8 cellular contexts compared by ENCODE assay signal in genomic region chr17:7484964-7485377, GRCh38. TPM values are rescaled to one million over a fixed set of nuclear protein-coding genes. Genes with fewer than 3 reads are reported as not detected.
A peak's percentile ranks its signal among the peaks of the same experiment; 100 is the strongest.
DNase-seq lines count a peak whose midpoint lies in the region; ATAC-seq and TF ChIP-seq lines count a peak whose summit lies in the region.

No MANE protein-coding gene starts in this region.

- no peaks in the 10 kb centered on the region for H3K9me3 Mint-ChIP-seq in Calu3 (ENCODE audit: low read depth, unreplicated experiment)

- peaks cover 43% of the 10 kb centered on the region for H3K36me3 Mint-ChIP-seq in Calu3 (ENCODE audit: insufficient read depth, unreplicated experiment)

- no peaks in the 10 kb centered on the region for H3K9me3 ChIP-seq in MG63
- H3K9me3 ChIP-seq in neutrophil = no peaks in the 10 kb centered on the region

- peak overlapping the region; percentile 96 for H3K27ac Mint-ChIP-seq in Calu3 (ENCODE audit: unreplicated experiment)

- no peaks in the 10 kb centered on the region for H3K27me3 Mint-ChIP-seq in Calu3 (ENCODE audit: unreplicated experiment)

- H3K36me3 ChIP-seq in MG63 (peaks cover 4% of the 10 kb centered on the region), neutrophil (no peaks in the 10 kb centered on the region)

- H3K4me1 ChIP-seq in neutrophil (ENCODE audit: control insufficient read depth in 1 of 2, insufficient read depth in 1 of 2, low read depth in 1 of 2, low read length in 1 of 2) = peaks cover 26 to 37% of the 10 kb centered on the region in 2 experiments

- peaks cover 42% of the 10 kb centered on the region for H3K4me1 Mint-ChIP-seq in Calu3 (ENCODE audit: low read depth, unreplicated experiment)

- no peak for DNase-seq in Calu3
- DNase-seq in MG63 = no peak
- DNase-seq in dorsolateral prefrontal cortex = no peak
- DNase-seq in NCI-H345 (lab: John Stamatoyannopoulos, UW) = no peak

- ATAC-seq in GM21447 (IDR thresholded peaks at IDR 0.05; ENCODE audit: unreplicated experiment) = no peak
- no peak for ATAC-seq in HG03565 (IDR thresholded peaks at IDR 0.05; ENCODE audit: unreplicated experiment)
- ATAC-seq in GM18519 (IDR thresholded peaks at IDR 0.05; ENCODE audit: low FRiP score, unreplicated experiment) = no peak

- H3K4me3 ChIP-seq in MG63 (peak overlapping the region; percentile 91), dorsolateral prefrontal cortex (peak overlapping the region; percentile 57 to 98 (median 84)), neutrophil (ENCODE audit: low read depth in 1 of 2, low read length in 1 of 2) (peak overlapping the region; percentile 70 to 89)

- H3K27me3 ChIP-seq in MG63 (no peaks in the 10 kb centered on the region), dorsolateral prefrontal cortex (no peaks in the 10 kb centered on the region), neutrophil (no peaks in the 10 kb centered on the region)

- H3K4me3 Mint-ChIP-seq in Calu3 (ENCODE audit: low read depth, unreplicated experiment) = peak overlapping the region; percentile 93

- CTCF ChIA-PET in Calu3 (lab: Charles Lee) = interaction anchor here (1.8 kb wide), 1 partner anchor 48 kb away, joined by 3 read pairs; no protein-coding TSS in a partner anchor

- H3K27ac ChIP-seq in dorsolateral prefrontal cortex = peak overlapping the region; percentile 47 to 100 (median 100)
- peak overlapping the region; percentile 99 for H3K27ac ChIP-seq in neutrophil

- TSS peak; percentile 39 for BruUV-seq in Calu3 (replicated peaks; lab: Mats Ljungman, UMichigan)

- intact Hi-C loops in Calu3 (cut with micrococcal nuclease; ENCODE audit: unreplicated experiment) = loop anchor here (5.0 kb wide), 1 partner anchor 202 kb away; the partner anchor contains the start of genes TP53 and WRAP53
- intact Hi-C loops in dorsolateral prefrontal cortex (cut with DNase I) = loop anchor here (1.0 to 10.0 kb wide), 6 partner anchors 76 to 202 kb away; partner anchors contain the start of genes KCTD11 (in 1 of the 2), MPDU1 (in 1 of the 2), SENP3 (in 1 of the 2) and TMEM256 (in 1 of the 2)

- no peak for TF ChIP-seq CTCF in Calu3 (IDR thresholded peaks at IDR 0.05; ENCODE audit: unreplicated experiment)
- peak in 23 of 56 donors; percentile 3 to 68 (median 41) for TF ChIP-seq CTCF in dorsolateral prefrontal cortex (IDR thresholded peaks at IDR 0.05 in 54 of 56, conservative IDR thresholded peaks at IDR 0.05 in 2 of 56; ENCODE audit: low read depth in 1 of 56, partially characterized antibody in 56 of 56)
- no peak for TF ChIP-seq CTCF in neutrophil (IDR thresholded peaks at IDR 0.05)

RNA-seq across cellular contexts. Expression of gene POLR2A, which starts 0.8 kb away (rescaled TPM):
- 89.0 and 99.3 TPM in 2 replicates for total RNA-seq in Calu3 (2022)
- 11.5 and 16.2 TPM in 2 replicates for total RNA-seq in MG63 (2014; rRNA removed; shearing (Covaris generic); ENCODE audit: low replicate concordance)
- total RNA-seq in dorsolateral prefrontal cortex = 100 to 1,000 TPM in 115 of 120 experiments, 10 to 100 TPM in 5; 83.5 to 163 (median 124) TPM

RNA-seq across cellular contexts. Expression of gene SLC35G6, which starts 3.7 kb away (rescaled TPM):
- total RNA-seq in Calu3 (2022) (not detected in 2 replicates), dorsolateral prefrontal cortex (under 1 TPM in 1 of 120 experiments, not detected in 119; 0.34 TPM)
- not detected in 2 replicates for total RNA-seq in MG63 (2014; rRNA removed; shearing (Covaris generic); ENCODE audit: low replicate concordance)

RNA-seq across cellular contexts. Expression of gene ZBTB4, which starts 5.5 kb away (rescaled TPM):
- total RNA-seq in Calu3 (2022) (27.2 and 28.1 TPM in 2 replicates), dorsolateral prefrontal cortex (100 to 1,000 TPM in 108 of 120 experiments, 10 to 100 TPM in 12; 90.1 to 145 (median 113) TPM)
- total RNA-seq in MG63 (2014; rRNA removed; shearing (Covaris generic); ENCODE audit: low replicate concordance) = 5.3 and 6.0 TPM in 2 replicates

RNA-seq across cellular contexts. Expression of gene CHRNB1, which starts 40.1 kb away (rescaled TPM):
- 2.4 and 3.0 TPM in 2 replicates for total RNA-seq in Calu3 (2022)
- total RNA-seq in MG63 (2014; rRNA removed; shearing (Covaris generic); ENCODE audit: low replicate concordance) = 0.20 and 6.2 TPM in 2 replicates
- 10 to 100 TPM in 95 of 120 experiments, 1 to 10 TPM in 25; 6.3 to 21.6 (median 12.1) TPM for total RNA-seq in dorsolateral prefrontal cortex

RNA-seq across cellular contexts. Expression of gene FGF11, which starts 45.7 kb away (rescaled TPM):
- total RNA-seq in Calu3 (2022) (1.2 and 2.1 TPM in 2 replicates), dorsolateral prefrontal cortex (10 to 100 TPM in 25 of 120 experiments, 1 to 10 TPM in 95; 2.5 to 23.6 (median 7.0) TPM)
- total RNA-seq in MG63 (2014; rRNA removed; shearing (Covaris generic); ENCODE audit: low replicate concordance) = not detected in 2 replicates
